1 cellular context compared by ENCODE assay signal in genomic region chr14:20454645-20455354, GRCh38.
TF ChIP-seq lines count a peak whose summit lies in the region.

Gene APEX1 (plus strand): TSS chr14:20455226. CDS start chr14:20455646, 420 bp downstream.
Gene OSGEP (minus strand): TSS chr14:20454812. CDS start chr14:20454683, 129 bp downstream.

TF ChIP-seq in HepG2, 621 proteins besides CTCF, POLR2A, EP300 and RAD21 (continued from another document and continues in another):
- TF ChIP-seq MAFK (conservative IDR thresholded peaks at IDR 0.05 in 1 of 2, IDR thresholded peaks at IDR 0.05 in 1 of 2; ENCODE audit: low read length in 2 of 2) (no peak), ZNF749 (CRISPR knock-in tag; IDR thresholded peaks at IDR 0.05; ENCODE audit: borderline replicate concordance) (no peak; the same call in 1 of the 2 replicates), SMYD3 (CRISPR knock-in tag; IDR thresholded peaks at IDR 0.05) (peak; percentile 95), JUNB (CRISPR knock-in tag; IDR thresholded peaks at IDR 0.05; ENCODE audit: borderline replicate concordance) (0 out of 2 replicates have a peak, but pooled peaks have one; percentile 38), MZF1 (CRISPR knock-in tag; IDR thresholded peaks at IDR 0.05; ENCODE audit: borderline replicate concordance) (no peak), KLF15 (CRISPR knock-in tag; IDR thresholded peaks at IDR 0.05; ENCODE audit: borderline replicate concordance) (peak; percentile 2; the same call in 1 of the 2 replicates), ZFP90 (CRISPR knock-in tag; IDR thresholded peaks at IDR 0.05; ENCODE audit: borderline replicate concordance) (no peak), EEA1 (CRISPR knock-in tag; IDR thresholded peaks at IDR 0.05; ENCODE audit: borderline replicate concordance) (0 out of 2 replicates have a peak, but pooled peaks have one; percentile 18), MBD4 (IDR thresholded peaks at IDR 0.05; ENCODE audit: borderline replicate concordance, low read length) (no peak), ZNF333 (CRISPR knock-in tag; IDR thresholded peaks at IDR 0.05; ENCODE audit: borderline replicate concordance) (0 out of 2 replicates have a peak, but pooled peaks have one; percentile 79), TFDP1 (CRISPR knock-in tag; IDR thresholded peaks at IDR 0.05; ENCODE audit: borderline replicate concordance) (peak; percentile 92), HINFP (CRISPR knock-in tag; IDR thresholded peaks at IDR 0.05; ENCODE audit: low read depth) (peak; percentile 70), KDM5B (CRISPR knock-in tag; IDR thresholded peaks at IDR 0.05; ENCODE audit: borderline replicate concordance) (peak; percentile 95), ZKSCAN5 (CRISPR knock-in tag; IDR thresholded peaks at IDR 0.05) (no peak), SNRNP70 (IDR thresholded peaks at IDR 0.05; ENCODE audit: low read depth, low read length) (no peak), ZNF788 (CRISPR knock-in tag; IDR thresholded peaks at IDR 0.05; ENCODE audit: borderline replicate concordance) (peak; percentile 90; the same call in 1 of the 2 replicates), MXI1 (IDR thresholded peaks at IDR 0.05; ENCODE audit: borderline replicate concordance, low read depth, low read length) (peak; percentile 97), KLF13 (CRISPR knock-in tag; IDR thresholded peaks at IDR 0.05) (no peak; the same call in 1 of the 2 replicates), ZNF205 (CRISPR knock-in tag; IDR thresholded peaks at IDR 0.05) (0 out of 2 replicates have a peak, but pooled peaks have one; percentile 75), ZMYM3 (CRISPR knock-in tag; IDR thresholded peaks at IDR 0.05) (0 out of 2 replicates have a peak, but pooled peaks have one; percentile 25), ZNF564 (CRISPR knock-in tag; IDR thresholded peaks at IDR 0.05) (peak; percentile 80; the same call in 1 of the 2 replicates), DR1 (CRISPR knock-in tag; IDR thresholded peaks at IDR 0.05) (peak; percentile 90), ZNF839 (CRISPR knock-in tag; IDR thresholded peaks at IDR 0.05; ENCODE audit: borderline replicate concordance) (0 out of 2 replicates have a peak, but pooled peaks have one; percentile 47), ZNF510 (CRISPR knock-in tag; IDR thresholded peaks at IDR 0.05; ENCODE audit: low read depth) (peak; percentile 79; the same call in 1 of the 2 replicates), ZNF646 (CRISPR knock-in tag; IDR thresholded peaks at IDR 0.05) (peak; percentile 30; the same call in 1 of the 2 replicates), DNMT1 (CRISPR knock-in tag; IDR thresholded peaks at IDR 0.05) (no peak; the same call in 1 of the 2 replicates), ZNF777 (CRISPR knock-in tag; IDR thresholded peaks at IDR 0.05) (0 out of 2 replicates have a peak, but pooled peaks have one; percentile 14), TRIM22 (IDR thresholded peaks at IDR 0.05) (peak; percentile 95; the same call in 1 of the 2 replicates), FOXK2 (IDR thresholded peaks at IDR 0.05) (peak; percentile 85), AHR (CRISPR knock-in tag; IDR thresholded peaks at IDR 0.05) (peak; percentile 50), ZNF407 (CRISPR knock-in tag; IDR thresholded peaks at IDR 0.05; ENCODE audit: not compliant biosample characterization) (peak; percentile 59), ZSCAN20 (CRISPR knock-in tag; IDR thresholded peaks at IDR 0.05; ENCODE audit: borderline replicate concordance) (no peak)
- TF ChIP-seq, protein P1, sequence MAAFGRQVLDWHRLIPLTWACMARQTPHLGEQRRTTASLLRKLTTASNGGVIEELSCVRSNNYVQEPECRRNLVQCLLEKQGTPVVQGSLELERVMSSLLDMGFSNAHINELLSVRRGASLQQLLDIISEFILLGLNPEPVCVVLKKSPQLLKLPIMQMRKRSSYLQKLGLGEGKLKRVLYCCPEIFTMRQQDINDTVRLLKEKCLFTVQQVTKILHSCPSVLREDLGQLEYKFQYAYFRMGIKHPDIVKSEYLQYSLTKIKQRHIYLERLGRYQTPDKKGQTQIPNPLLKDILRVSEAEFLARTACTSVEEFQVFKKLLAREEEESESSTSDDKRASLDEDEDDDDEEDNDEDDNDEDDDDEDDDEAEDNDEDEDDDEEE (CRISPR knock-in tag; IDR thresholded peaks at IDR 0.05): 0 out of 2 replicates have a peak, but pooled peaks have one; percentile 92
- TF ChIP-seq, protein P2, sequence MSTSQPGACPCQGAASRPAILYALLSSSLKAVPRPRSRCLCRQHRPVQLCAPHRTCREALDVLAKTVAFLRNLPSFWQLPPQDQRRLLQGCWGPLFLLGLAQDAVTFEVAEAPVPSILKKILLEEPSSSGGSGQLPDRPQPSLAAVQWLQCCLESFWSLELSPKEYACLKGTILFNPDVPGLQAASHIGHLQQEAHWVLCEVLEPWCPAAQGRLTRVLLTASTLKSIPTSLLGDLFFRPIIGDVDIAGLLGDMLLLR (CRISPR knock-in tag; IDR thresholded peaks at IDR 0.05): peak; percentile 53; the same call in 1 of the 2 replicates
- TF ChIP-seq, protein P3, sequence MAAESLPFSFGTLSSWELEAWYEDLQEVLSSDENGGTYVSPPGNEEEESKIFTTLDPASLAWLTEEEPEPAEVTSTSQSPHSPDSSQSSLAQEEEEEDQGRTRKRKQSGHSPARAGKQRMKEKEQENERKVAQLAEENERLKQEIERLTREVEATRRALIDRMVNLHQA (CRISPR knock-in tag; IDR thresholded peaks at IDR 0.05): 0 out of 2 replicates have a peak, but pooled peaks have one; percentile 79
- TF ChIP-seq, protein P4, sequence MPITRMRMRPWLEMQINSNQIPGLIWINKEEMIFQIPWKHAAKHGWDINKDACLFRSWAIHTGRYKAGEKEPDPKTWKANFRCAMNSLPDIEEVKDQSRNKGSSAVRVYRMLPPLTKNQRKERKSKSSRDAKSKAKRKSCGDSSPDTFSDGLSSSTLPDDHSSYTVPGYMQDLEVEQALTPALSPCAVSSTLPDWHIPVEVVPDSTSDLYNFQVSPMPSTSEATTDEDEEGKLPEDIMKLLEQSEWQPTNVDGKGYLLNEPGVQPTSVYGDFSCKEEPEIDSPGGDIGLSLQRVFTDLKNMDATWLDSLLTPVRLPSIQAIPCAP (CRISPR knock-in tag; IDR thresholded peaks at IDR 0.05; ENCODE audit: low read depth): no peak
